8 cellular contexts compared by ENCODE assay signal in the genomic region with DNA sequence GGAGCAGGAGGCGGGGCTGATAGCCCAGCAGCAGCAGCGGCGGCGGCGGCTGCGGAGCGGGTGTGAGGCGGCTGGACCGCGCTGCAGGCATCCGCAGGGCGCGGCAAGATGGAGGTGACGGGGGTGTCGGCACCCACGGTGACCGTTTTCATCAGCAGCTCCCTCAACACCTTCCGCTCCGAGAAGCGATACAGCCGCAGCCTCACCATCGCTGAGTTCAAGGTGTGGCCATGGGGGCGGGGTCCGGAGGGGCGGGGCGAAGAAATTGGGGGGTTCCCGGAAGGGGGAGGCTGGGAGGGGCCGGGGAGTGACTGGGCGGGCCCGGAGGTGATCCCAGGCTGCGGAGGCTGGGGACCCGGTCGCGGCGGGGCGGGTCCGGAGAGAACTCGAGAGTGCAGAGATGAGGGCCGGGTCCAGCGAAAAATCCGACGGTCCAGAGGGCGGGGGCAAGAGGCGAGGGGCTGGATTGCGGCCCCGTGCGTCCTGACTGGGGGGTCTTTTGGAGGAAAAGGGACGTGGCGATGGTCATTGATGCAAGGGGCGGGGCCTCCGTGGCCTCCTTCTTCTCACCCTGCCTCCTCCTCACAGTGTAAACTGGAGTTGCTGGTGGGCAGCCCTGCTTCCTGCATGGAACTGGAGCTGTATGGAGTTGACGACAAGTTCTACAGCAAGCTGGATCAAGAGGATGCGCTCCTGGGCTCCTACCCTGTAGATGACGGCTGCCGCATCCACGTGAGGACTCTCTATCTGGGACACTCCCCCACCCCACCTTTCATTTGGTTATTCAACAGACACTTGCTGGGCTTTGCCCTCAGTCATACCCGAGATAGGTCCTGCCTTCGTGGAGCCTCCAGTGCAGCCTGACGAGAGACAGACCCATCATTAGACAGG. TPM values are rescaled to one million over a fixed set of nuclear protein-coding genes. Genes with fewer than 3 reads are reported as not detected.
DNase-seq lines count a peak whose midpoint lies in the region; ATAC-seq and TF ChIP-seq lines count a peak whose summit lies in the region.

A gene with protein sequence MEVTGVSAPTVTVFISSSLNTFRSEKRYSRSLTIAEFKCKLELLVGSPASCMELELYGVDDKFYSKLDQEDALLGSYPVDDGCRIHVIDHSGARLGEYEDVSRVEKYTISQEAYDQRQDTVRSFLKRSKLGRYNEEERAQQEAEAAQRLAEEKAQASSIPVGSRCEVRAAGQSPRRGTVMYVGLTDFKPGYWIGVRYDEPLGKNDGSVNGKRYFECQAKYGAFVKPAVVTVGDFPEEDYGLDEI (plus strand): TSS at position 16 of the 891 bp plus-strand sequence. CDS start 93 bp downstream, at position 109.

- H3K4me3 ChIP-seq in RWPE2 (ENCODE audit: severe bottlenecking) = peak within 1 kb of the TSS; percentile 63
- H3K4me3 ChIP-seq in cardiac muscle cell = peak within 1 kb of the TSS; percentile 73
- peak within 1 kb of the TSS; percentile 96 for H3K4me3 ChIP-seq in rectal smooth muscle tissue (ENCODE audit: low read length)

- H3K27ac ChIP-seq in RWPE2 (ENCODE audit: poor library complexity, severe bottlenecking) = peak within 1 kb of the TSS; percentile 66
- peak within 1 kb of the TSS; percentile 71 for H3K27ac ChIP-seq in cardiac muscle cell
- peak within 1 kb of the TSS; percentile 88 for H3K27ac ChIP-seq in rectal smooth muscle tissue (ENCODE audit: low read depth, low read length)

- no peaks in the 10 kb centered on the region for H3K9me3 ChIP-seq in RWPE2 (ENCODE audit: severe bottlenecking)
- H3K9me3 ChIP-seq in cardiac muscle cell (ENCODE audit: low read depth) = no peaks in the 10 kb centered on the region

- TF ChIP-seq CTCF in RWPE2 (IDR thresholded peaks at IDR 0.05; ENCODE audit: poor library complexity, severe bottlenecking) (no peak), cardiac muscle cell (IDR thresholded peaks at IDR 0.05; ENCODE audit: low read depth, low read length) (no peak)

- H3K4me1 ChIP-seq in RWPE2 (ENCODE audit: insufficient read depth, poor library complexity, severe bottlenecking) (no peaks in the 10 kb centered on the region), cardiac muscle cell (ENCODE audit: low read depth) (no peaks in the 10 kb centered on the region), rectal smooth muscle tissue (ENCODE audit: control insufficient read depth, insufficient read depth, low read length) (peaks cover 10% of the 10 kb centered on the region)

- H3K9ac ChIP-seq in rectal smooth muscle tissue (ENCODE audit: low read length) = peak within 1 kb of the TSS; percentile 66

- H3K36me3 ChIP-seq in RWPE2 (ENCODE audit: low read depth) (peaks cover 38% of the 10 kb centered on the region), cardiac muscle cell (peaks cover 8% of the 10 kb centered on the region), rectal smooth muscle tissue (ENCODE audit: control insufficient read depth, insufficient read depth, low read length) (peaks cover 5% of the 10 kb centered on the region)

- TF ChIP-seq POLR2A in GM18526 (IDR thresholded peaks at IDR 0.05; ENCODE audit: extremely low read depth, insufficient read length) = peak; percentile 64

- no peaks in the 10 kb centered on the region for H3K27me3 ChIP-seq in RWPE2 (ENCODE audit: insufficient read depth, poor library complexity, severe bottlenecking)
- no peaks in the 10 kb centered on the region for H3K27me3 ChIP-seq in cardiac muscle cell
- no peaks in the 10 kb centered on the region for H3K27me3 ChIP-seq in rectal smooth muscle tissue (ENCODE audit: control insufficient read depth, insufficient read depth, low read length)

- ATAC-seq in HG03039 (IDR thresholded peaks at IDR 0.05; ENCODE audit: unreplicated experiment) (peak; percentile 26), RWPE2 (ENCODE audit: low read depth) (peak; percentile 21), GM21360 (IDR thresholded peaks at IDR 0.05; ENCODE audit: unreplicated experiment) (no peak)

- DNase-seq in RWPE2 (ENCODE audit: low spot score) (no peak), activated gamma-delta T cell treated with Interleukin-2 at 50 U/mL for 16 hours (peak; percentile 87), cardiac muscle cell (ENCODE audit: low read depth in 1 of 2, low spot score in 1 of 2) (peak; percentile 45 to 57), middle frontal gyrus (ENCODE audit: extremely low spot score, low spot score) (no peak)

RNA-seq across cellular contexts. Expression of the gene that starts here (rescaled TPM):
- 177 and 261 TPM in 2 replicates for total RNA-seq in cardiac muscle cell
- 202 and 268 TPM in 2 replicates for polyA plus RNA-seq in cardiac muscle cell

Comparison
In these comparisons a context has a peak if more than half of its experiments do, and no peak if none do; other contexts are left out.
1. DNase-seq: peak in activated gamma-delta T cell treated with Interleukin-2 at 50 U/mL for 16 hours (single experiment) and cardiac muscle cell (2 of 2); none in RWPE2 (single experiment) and middle frontal gyrus (single experiment).
2. Peak in every context shown above with its lines, with median percentiles within 50 percentile points of each other: H3K27ac ChIP-seq and H3K4me3 ChIP-seq.